Comparison of ENCODE assay signal across 25 cellular contexts in genomic region chr2:212180684-212181083, GRCh38.
"Had no signal": no experiment of that assay in that cellular context is flagged by ENCODE, and none has a peak within 500 bp of the region (broad histone marks: within the 10 kb centered on the region; RNA-seq: fewer than 3 reads in every experiment).

No MANE protein-coding gene starts in this region.

- H3K9me3 Mint-ChIP-seq: dendritic cell treated with granulocyte-macrophage colony-stimulating factor and Interleukin-4, amounts not matched to agents 40 ng/mL and 50 ng/mL, for 4 days; endodermal cell; mesothelial cell of epicardium; naive B cell had no signal

- H3K36me3 Mint-ChIP-seq: mesothelial cell of epicardium, naive B cell had no signal

- H3K27ac ChIP-seq: colonic mucosa, epithelial cell of prostate, esophagus squamous epithelium, gastrocnemius medialis, heart right ventricle, left lung, lower lobe of right lung had no signal

- ATAC-seq: effector memory CD8-positive, alpha-beta T cell; esophagus mucosa; gastrocnemius medialis; heart right ventricle; left cardiac atrium; left lung; left ventricle myocardium superior; lower lobe of right lung; mucosa of descending colon had no signal

- H3K9me3 ChIP-seq: colonic mucosa, esophagus squamous epithelium, gastrocnemius medialis, heart right ventricle, left lung, lower lobe of right lung, mucosa of descending colon had no signal

- H3K4me1 ChIP-seq: colonic mucosa, esophagus squamous epithelium, gastrocnemius medialis, heart right ventricle, left lung, lower lobe of right lung had no signal

- H3K4me3 ChIP-seq: colonic mucosa, esophagus squamous epithelium, gastrocnemius medialis, heart right ventricle, left lung, lower lobe of right lung, mucosa of descending colon had no signal

- H3K36me3 ChIP-seq: colonic mucosa, esophagus squamous epithelium, gastrocnemius medialis, heart right ventricle, left lung, lower lobe of right lung had no signal

- H3K27me3 Mint-ChIP-seq: dendritic cell treated with granulocyte-macrophage colony-stimulating factor and Interleukin-4, amounts not matched to agents 40 ng/mL and 50 ng/mL, for 4 days; effector memory CD8-positive, alpha-beta T cell; naive B cell had no signal

- H3K4me3 Mint-ChIP-seq: dendritic cell treated with granulocyte-macrophage colony-stimulating factor and Interleukin-4, amounts not matched to agents 40 ng/mL and 50 ng/mL, for 4 days; effector memory CD8-positive, alpha-beta T cell; endodermal cell; mesothelial cell of epicardium; naive B cell had no signal

- H3K4me1 Mint-ChIP-seq: naive B cell had no signal

- DNase-seq: colonic mucosa; cortex of kidney; effector CD8-positive, alpha-beta T cell; effector memory CD8-positive, alpha-beta T cell; endodermal cell; erythroblast; esophagus squamous epithelium; foreskin fibroblast; foreskin melanocyte; gastrocnemius medialis; glutamatergic neuron; head of caudate nucleus; heart right ventricle; hippocampal formation; left cardiac atrium; left lung; left ventricle myocardium superior; lower lobe of right lung; mesenchymal stem cell; mucosa of descending colon; naive B cell had no signal

- H3K27ac Mint-ChIP-seq: dendritic cell treated with granulocyte-macrophage colony-stimulating factor and Interleukin-4, amounts not matched to agents 40 ng/mL and 50 ng/mL, for 4 days; effector memory CD8-positive, alpha-beta T cell; endodermal cell; mesothelial cell of epicardium; naive B cell had no signal
